ENCODE assay signal across 29 cellular contexts in the genomic region with DNA sequence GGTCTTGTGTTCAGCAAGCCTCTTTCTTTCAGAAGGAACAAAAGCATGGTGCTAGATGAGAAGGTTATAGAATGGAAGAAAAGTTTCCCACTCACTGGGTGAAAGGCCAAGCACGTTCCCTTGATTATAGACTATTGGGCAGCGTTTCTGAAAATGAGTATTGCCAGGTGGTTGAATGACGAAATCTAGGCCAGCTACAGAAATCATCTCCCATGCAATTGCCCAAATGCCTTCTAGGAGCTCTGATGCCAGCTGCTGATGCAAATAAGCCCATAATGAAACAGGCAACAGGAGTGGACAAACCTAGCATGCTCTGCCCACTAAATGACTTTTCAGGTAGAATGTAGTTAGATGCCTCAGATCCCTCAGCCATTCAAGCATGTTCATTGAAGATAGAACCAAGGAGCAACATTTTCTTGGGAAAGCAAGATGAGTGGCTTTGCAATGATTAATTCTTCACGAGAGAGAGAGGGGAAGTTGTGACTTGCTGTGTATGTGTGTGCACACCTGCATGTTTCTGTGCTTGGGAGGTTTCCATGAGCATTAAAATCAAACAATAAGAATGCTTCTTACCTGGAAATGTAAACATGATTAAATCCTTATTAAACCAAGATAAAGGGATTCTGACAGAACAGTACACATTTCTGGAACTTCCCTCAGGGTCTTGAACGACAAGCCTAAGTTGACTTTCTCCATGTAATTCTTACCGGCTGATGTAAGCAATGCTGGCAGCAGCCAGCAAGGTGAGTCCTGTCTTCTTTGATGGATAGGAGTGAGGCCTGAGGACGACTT. TPM values are rescaled to one million over a fixed set of nuclear protein-coding genes. Genes with fewer than 3 reads are reported as not detected.
DNase-seq lines count a peak whose midpoint lies in the region; ATAC-seq, FAIRE-seq and TF ChIP-seq lines count a peak whose summit lies in the region.
"Had no signal": no experiment of that assay in that cellular context is flagged by ENCODE, and none has a peak within 500 bp of the region (broad histone marks: within the 10 kb centered on the region; RNA-seq: fewer than 3 reads in every experiment).

No MANE protein-coding gene starts in this region.

- no peak for FAIRE-seq in H1 (lab: Jason Lieb, UNC)
- FAIRE-seq: GM18507, H54, small intestine, urothelium cell line had no signal

- H2BK12ac ChIP-seq in H1 (ENCODE audit: low read depth, low read length) = no peak overlapping the region

- no peaks in the 10 kb centered on the region; the same call in 1 of the 2 replicates for H3K23me2 ChIP-seq in H1 (ENCODE audit: low read depth, low read length)

- no peak overlapping the region for H3K4me3 ChIP-seq in H1 (ENCODE audit: extremely low read depth in 1 of 4, insufficient read depth in 2 of 4, low read depth in 3 of 4, low read length in 4 of 4)
- no peak overlapping the region for H3K4me3 ChIP-seq in prostate gland
- H3K4me3 ChIP-seq in upper lobe of left lung = no peak overlapping the region
- H3K4me3 ChIP-seq: body of pancreas, MG63, testis had no signal

- H4K8ac ChIP-seq in H1 (ENCODE audit: extremely low read depth, insufficient read depth, low read length) = no peak overlapping the region

- no peak overlapping the region for H3K4ac ChIP-seq in H1 (replicated peaks; ENCODE audit: insufficient read length, low read depth, low read length)

- no peak for TF ChIP-seq RAD21 in H1 (IDR thresholded peaks at IDR 0.05 in 1 of 2, conservative IDR thresholded peaks at IDR 0.05 in 1 of 2; ENCODE audit: low read depth in 2 of 2, low read length in 2 of 2)

- no peak overlapping the region for H3K18ac ChIP-seq in H1 (ENCODE audit: extremely low read depth, low read length)

- H2BK20ac ChIP-seq in H1 (ENCODE audit: low read length) = no peak overlapping the region

- POLR2A ChIA-PET in H1 (lab: Charles Lee; ENCODE audit: partially characterized antibody) = no interaction called here

- ATAC-seq in upper lobe of left lung (ENCODE audit: low FRiP score in 2 of 2) = no peak
- ATAC-seq: activated CD8-positive, alpha-beta T cell treated with anti-CD3 and anti-CD28 coated beads, Interleukin-2, amount 10 ng/mL, durations not matched to agents 7 days and 5 days; body of pancreas; Right ventricle myocardium inferior had no signal

- no peak overlapping the region for H3K4me2 ChIP-seq in H1 (ENCODE audit: insufficient read depth in 1 of 2, low read depth in 2 of 2, low read length in 2 of 2)

- H2BK15ac ChIP-seq in H1 (ENCODE audit: low read length) = no peak overlapping the region

- TF ChIP-seq EP300 in H1 (IDR thresholded peaks at IDR 0.05; ENCODE audit: borderline replicate concordance in 1 of 2, low read depth in 2 of 2, low read length in 2 of 2) (no peak), upper lobe of left lung (IDR thresholded peaks at IDR 0.05) (no peak)

- H2BK120ac ChIP-seq in H1 (replicated peaks; ENCODE audit: low read depth, low read length) = no peak overlapping the region

- intact Hi-C loops in prostate gland (cut with DNase I) = no loop called here

- H4K20me1 ChIP-seq in H1 (replicated peaks in 1 of 2; ENCODE audit: control insufficient read depth in 1 of 2, insufficient read depth in 2 of 2, low read length in 2 of 2) = no peaks in the 10 kb centered on the region

- H3K79me1 ChIP-seq in H1 (ENCODE audit: low read depth, low read length) = no peaks in the 10 kb centered on the region

- no peak overlapping the region for H4K91ac ChIP-seq in H1 (replicated peaks; ENCODE audit: insufficient read length, low read length)

- H3K56ac ChIP-seq in H1 (replicated peaks; ENCODE audit: insufficient read length, low read depth, low read length) = no peak overlapping the region

- H3K79me2 ChIP-seq in H1 (ENCODE audit: control insufficient read depth in 1 of 2, insufficient read depth in 2 of 2, low read length in 2 of 2) = no peaks in the 10 kb centered on the region

- TF ChIP-seq POLR2A in H1 (IDR thresholded peaks at IDR 0.05; ENCODE audit: control extremely low read depth in 1 of 2, low read depth in 2 of 2, low read length in 2 of 2) (no peak), prostate gland (IDR thresholded peaks at IDR 0.05) (no peak), upper lobe of left lung (IDR thresholded peaks at IDR 0.05) (no peak)

- no peak overlapping the region for H3K14ac ChIP-seq in H1 (ENCODE audit: insufficient read length)

- H4K5ac ChIP-seq in H1 (ENCODE audit: insufficient read length, low read depth, low read length) = no peak overlapping the region

- TF ChIP-seq CTCF in H1 (IDR thresholded peaks at IDR 0.05; ENCODE audit: control extremely low read depth in 1 of 3, insufficient read depth in 1 of 3, low read depth in 1 of 3, low read length in 3 of 3) = no peak
- TF ChIP-seq CTCF in prostate gland (IDR thresholded peaks at IDR 0.05) = no peak
- no peak for TF ChIP-seq CTCF in upper lobe of left lung (IDR thresholded peaks at IDR 0.05)

- H2AK5ac ChIP-seq in H1 (ENCODE audit: low read depth, low read length) = no peak overlapping the region

- H3K23ac ChIP-seq in H1 (ENCODE audit: insufficient read length) = no peak overlapping the region

- H2AFZ ChIP-seq in H1 (ENCODE audit: low read length) = 0 out of 2 replicates have a peak overlapping the region, but pooled peaks have one; percentile 30

- WGBS in H1 (ENCODE audit: extremely low coverage in 1 of 2, insufficient coverage in 1 of 2, insufficient read length in 1 of 2, insufficient replicate concordance in 2 of 2, low coverage in 1 of 2, low lambda C conversion rate in 2 of 2, missing lambda C conversion rate in 1 of 2), 2 experiments = 91% methylated on average over 7 of the region's 7 CpGs; no CpG with 5 or more reads in 1 of the 2 experiments
- 49% methylated on average over 7 of the region's 7 CpGs for WGBS in prostate gland
- WGBS in upper lobe of left lung, 2 donors = 63 to 72% methylated on average over 7 of the region's 7 CpGs

- DNase-seq in NCI-H1417 (lab: John Stamatoyannopoulos, UW) (peak in 2 of 3 experiments; percentile 1 to 50), NCI-H1417 treated with DMSO at 0.1 percent for 48 hours (lab: John Stamatoyannopoulos, UW) (no peak), NCI-H526 treated with DMSO at 0.1 percent for 48 hours (lab: John Stamatoyannopoulos, UW) (peak; percentile 57), H1 (ENCODE audit: low read depth in 1 of 2, low spot score in 2 of 2) (no peak), prostate gland (ENCODE audit: low spot score) (peak; percentile 64), NOMO-1 treated with DMSO at 0.1 percent for 48 hours (lab: John Stamatoyannopoulos, UW; ENCODE audit: unreplicated experiment) (no peak), T-helper 2 cell (no peak), upper lobe of left lung (no peak)
- DNase-seq: activated CD4-positive, alpha-beta T cell treated with anti-CD3 and anti-CD28 coated beads for 4 hours; activated CD8-positive, alpha-beta T cell treated with anti-CD3 and anti-CD28 coated beads, Interleukin-2, amount 10 ng/mL, durations not matched to agents 7 days and 5 days; activated naive CD4-positive, alpha-beta T cell treated with anti-CD3 and anti-CD28 coated beads, Interleukin-2, amount 10 ng/mL, durations not matched to agents 7 days and 5 days; body of pancreas; CD4-positive, CD25-positive, alpha-beta regulatory T cell; DND-41; immature natural killer cell; KBM-7; MG63; NCI-H1694; NCI-H446; retina; small intestine; testis had no signal

- H3K27me3 ChIP-seq in H1 (replicated peaks in 1 of 4; ENCODE audit: control insufficient read depth in 3 of 4, extremely low read depth in 1 of 4, insufficient read depth in 3 of 4, low read length in 3 of 4) = no peaks in the 10 kb centered on the region; a peak in 1 of 7 replicates
- H3K27me3 ChIP-seq in prostate gland (replicated peaks; ENCODE audit: insufficient read depth) = no peaks in the 10 kb centered on the region
- no peaks in the 10 kb centered on the region for H3K27me3 ChIP-seq in upper lobe of left lung
- H3K27me3 ChIP-seq: body of pancreas, MG63, testis had no signal

- H3K36me3 ChIP-seq in H1 (ENCODE audit: control insufficient read depth in 2 of 4, insufficient read depth in 4 of 4, low read length in 3 of 4) (no peaks in the 10 kb centered on the region), prostate gland (no peaks in the 10 kb centered on the region), upper lobe of left lung (no peaks in the 10 kb centered on the region)
- H3K36me3 ChIP-seq: MG63 had no signal

- CTCF ChIA-PET in H1 (lab: Charles Lee; ENCODE audit: partially characterized antibody) = interaction anchor here (0.6 to 1.1 kb wide), 2 partner anchors 36 to 552 kb away, joined by 3 to 4 read pairs; no protein-coding TSS in a partner anchor

- no peak overlapping the region; the same call in 1 of the 2 replicates for H2BK5ac ChIP-seq in H1 (ENCODE audit: low read depth, low read length)

- H3K27ac ChIP-seq in H1 (ENCODE audit: low read depth, low read length) (no peak overlapping the region), prostate gland (peak overlapping the region; percentile 47 to 66), upper lobe of left lung (no peak overlapping the region)
- H3K27ac ChIP-seq: body of pancreas, HL-60, testis had no signal

- H3K9me3 ChIP-seq in H1 (ENCODE audit: insufficient read depth in 2 of 2, low read depth in 1 of 2, low read length in 1 of 2) = no peaks in the 10 kb centered on the region
- no peaks in the 10 kb centered on the region for H3K9me3 ChIP-seq in prostate gland
- H3K9me3 ChIP-seq in upper lobe of left lung = no peaks in the 10 kb centered on the region
- H3K9me3 ChIP-seq: body of pancreas, MG63, testis had no signal

- no peak overlapping the region for H3K9ac ChIP-seq in H1 (replicated peaks in 1 of 4; ENCODE audit: extremely low read depth in 1 of 4, low read depth in 3 of 4, low read length in 3 of 4)

- H3K4me1 ChIP-seq in H1 (replicated peaks in 1 of 4; ENCODE audit: control insufficient read depth in 3 of 4, insufficient read depth in 4 of 4, low read length in 3 of 4) (no peaks in the 10 kb centered on the region; a peak in 1 of 7 replicates), prostate gland (replicated peaks) (peaks cover 3% of the 10 kb centered on the region), upper lobe of left lung (peaks cover 0 to 5% (median 0%) of the 10 kb centered on the region in 4 donors)
- H3K4me1 ChIP-seq: testis had no signal

TF ChIP-seq in H1, 55 proteins besides CTCF, POLR2A, EP300 and RAD21 (continues in another document):
- no peak for TF ChIP-seq SRF (IDR thresholded peaks at IDR 0.05; ENCODE audit: low read depth, low read length)
- TF ChIP-seq SP1 (IDR thresholded peaks at IDR 0.05; ENCODE audit: low read depth, low read length) = no peak

RNA-seq across cellular contexts. Expression of a gene that starts 43.5 kb away (rescaled TPM):
- 0.45 TPM in 1 of 2 replicates, not detected in the other for total RNA-seq in H1 (2021; fragmentation: NEBNext Ultra II Directional; extraction: Animal tissue kit (Norgen Biotek cat#: 25700))
- 0.08 and 0.24 TPM in 2 replicates for polyA plus RNA-seq in H1 (2011; rRNA removed)
- polyA plus RNA-seq in H1 (2011; cell fraction: cytosol; rRNA removed) = 0.18 TPM
- polyA plus RNA-seq in H1 (2011; cell fraction: nucleus; rRNA removed) = not detected
- 0.24 TPM in 1 of 4 replicates, not detected in the others for polyA plus RNA-seq in H1 (2012, experiment 1 of 2)
- polyA plus RNA-seq in H1 (2012, experiment 2 of 2) = not detected
- 0.16 TPM for polyA plus RNA-seq in H1 (2013, experiment 1 of 2)
- polyA plus RNA-seq in H1 (2013, experiment 2 of 2) = 0.31 TPM
- 0.98 TPM in 1 of 2 replicates, not detected in the other for polyA minus RNA-seq in H1 (2011; rRNA and poly(A)+ RNA removed)
- polyA minus RNA-seq in H1 (2011; cell fraction: cytosol; rRNA and poly(A)+ RNA removed) = not detected
- polyA minus RNA-seq in H1 (2011; cell fraction: nucleus; rRNA and poly(A)+ RNA removed) = not detected
- 1 to 10 TPM in 1 of 2 donors, under 1 TPM in 1; 0.74 to 1.0 TPM for total RNA-seq in prostate gland
- 10 to 100 TPM in 4 of 6 donors, 1 to 10 TPM in 2; 3.8 to 21.1 (median 12.8) TPM for total RNA-seq in upper lobe of left lung
- total RNA-seq: body of pancreas, cerebellum, osteocyte, Right ventricle myocardium inferior had no signal
- polyA plus RNA-seq: immature natural killer cell had no signal

Comparison
In these comparisons a context has a peak if more than half of its experiments do, and no peak if none do; other contexts are left out.
1. DNase-seq: peak in NCI-H1417 (2 of 3), NCI-H526 treated with DMSO at 0.1 percent for 48 hours (single experiment) and prostate gland (single experiment); none in NCI-H1417 treated with DMSO at 0.1 percent for 48 hours (single experiment), H1 (0 of 2), NOMO-1 treated with DMSO at 0.1 percent for 48 hours (single experiment), T-helper 2 cell (0 of 5) and upper lobe of left lung (0 of 2).
2. H3K27ac ChIP-seq: peak in prostate gland (2 of 2); none in H1 (single experiment) and upper lobe of left lung (0 of 4).